ENCODE assay signal across 1 cellular context in genomic region chr12:40312196-40312595, GRCh38.
TF ChIP-seq lines count a peak whose summit lies in the region.

No MANE protein-coding gene starts in this region.

TF ChIP-seq in HCT116, 20 proteins besides CTCF, POLR2A, EP300 and RAD21 (continued from another document):
- TF ChIP-seq ZBTB33 (IDR thresholded peaks at IDR 0.05; ENCODE audit: extremely low read depth, insufficient replicate concordance, low read length) (no peak), EZH2phosphoT487 (IDR thresholded peaks at IDR 0.05; ENCODE audit: borderline replicate concordance) (no peak)
